Comparison of ENCODE assay signal across 8 cellular contexts in the genomic region with DNA sequence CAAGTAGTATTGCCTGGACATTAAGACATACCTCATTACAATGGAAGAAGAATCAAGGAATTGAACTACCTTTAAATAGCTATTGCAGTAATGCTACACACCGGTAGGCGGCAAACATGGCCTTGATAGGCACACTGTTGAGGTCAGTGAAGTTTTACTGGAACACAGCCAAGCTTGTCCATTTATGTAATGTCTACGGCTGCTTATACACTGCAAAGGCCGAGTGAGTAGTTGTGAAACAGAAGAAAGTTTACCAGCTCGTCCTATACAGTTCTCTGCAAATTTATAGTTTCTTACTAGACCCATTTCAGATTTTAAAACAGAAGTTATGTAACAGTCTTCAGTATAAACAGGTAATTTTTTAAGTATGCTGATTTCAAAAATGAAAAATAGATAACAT. TPM values are rescaled to one million over a fixed set of nuclear protein-coding genes. Genes with fewer than 3 reads are reported as not detected.
DNase-seq lines count a peak whose midpoint lies in the region; FAIRE-seq and TF ChIP-seq lines count a peak whose summit lies in the region.

No MANE protein-coding gene starts in this region.

- H3K9ac ChIP-seq in endothelial cell of umbilical vein (replicated peaks; ENCODE audit: extremely low read depth, insufficient read depth, low read length) (no peak overlapping the region), mesenchymal stem cell (ENCODE audit: low read length) (peak overlapping the region; percentile 33)

- H3K9me3 ChIP-seq in endothelial cell of umbilical vein (replicated peaks; ENCODE audit: control insufficient read depth, insufficient read depth, low read length) (no peaks in the 10 kb centered on the region), mesenchymal stem cell (ENCODE audit: control insufficient read depth, low read length) (no peaks in the 10 kb centered on the region), uterus (no peaks in the 10 kb centered on the region)

- CTCF ChIA-PET in endothelial cell of umbilical vein (lab: Charles Lee) = interaction anchor here (0.5 to 3.3 kb wide), 56 partner anchors 8 to 502 kb away, joined by 3 to 32 read pairs (median 4); a partner anchor contains a TSS

- no peak overlapping the region for H3K4me2 ChIP-seq in endothelial cell of umbilical vein (ENCODE audit: insufficient read depth, low read length)
- H3K4me2 ChIP-seq in mesenchymal stem cell (ENCODE audit: low read length, poor library complexity, severe bottlenecking) = no peak overlapping the region

- TF ChIP-seq CTCF in endothelial cell of umbilical vein (IDR thresholded peaks at IDR 0.05; ENCODE audit: extremely low read depth in 1 of 2, insufficient read depth in 1 of 2, low read depth in 1 of 2, low read length in 2 of 2) = peak; percentile 80 to 84
- peak; percentile 57 to 85 (median 74) for TF ChIP-seq CTCF in uterus (IDR thresholded peaks at IDR 0.05)

- no peak overlapping the region for H3K4me3 ChIP-seq in endothelial cell of umbilical vein (replicated peaks in 1 of 3; ENCODE audit: insufficient read depth in 1 of 3, low read depth in 1 of 3, low read length in 3 of 3)
- no peak overlapping the region for H3K4me3 ChIP-seq in mesenchymal stem cell (ENCODE audit: insufficient read depth in 1 of 2, low read depth in 1 of 2, low read length in 2 of 2)
- H3K4me3 ChIP-seq in uterus = no peak overlapping the region

- intact Hi-C loops in endothelial cell of umbilical vein (cut with micrococcal nuclease) = loop anchor here (1.0 to 5.0 kb wide), 7 partner anchors 37 to 376 kb away; a partner anchor contains a TSS
- intact Hi-C loops in uterus (cut with DNase I; ENCODE audit: low total_unique reads) = no loop called here

- H2BK12ac ChIP-seq in mesenchymal stem cell (ENCODE audit: low read length in 2 of 2) = no peak overlapping the region

- H2BK15ac ChIP-seq in mesenchymal stem cell (ENCODE audit: low read depth, poor library complexity, severe bottlenecking) = no peak overlapping the region

- WGBS in mesenchymal stem cell = 2% methylated on average over 3 of the region's 5 CpGs

- no peak overlapping the region for H4K91ac ChIP-seq in mesenchymal stem cell (ENCODE audit: low read length)

- H4K20me1 ChIP-seq in endothelial cell of umbilical vein (replicated peaks; ENCODE audit: control insufficient read depth, extremely low read depth, insufficient read depth, low read length) = peaks cover 3% of the 10 kb centered on the region

- H3K79me2 ChIP-seq in endothelial cell of umbilical vein (ENCODE audit: control insufficient read depth, insufficient read depth, low read length) = peaks cover 17% of the 10 kb centered on the region

- H3K14ac ChIP-seq in mesenchymal stem cell (ENCODE audit: low read length in 2 of 2) = no peak overlapping the region

- no peaks in the 10 kb centered on the region for H3K9me1 ChIP-seq in endothelial cell of umbilical vein (replicated peaks; ENCODE audit: control insufficient read depth, extremely low read depth, insufficient read depth, low read length)

- H3K27ac ChIP-seq in endothelial cell of umbilical vein (ENCODE audit: insufficient read depth, low read depth, low read length) (no peak overlapping the region), mesenchymal stem cell (ENCODE audit: low read length, poor library complexity, severe bottlenecking) (no peak overlapping the region), uterus (no peak overlapping the region)

- no peak overlapping the region for H2BK120ac ChIP-seq in mesenchymal stem cell (ENCODE audit: low read depth, low read length)

- no peak overlapping the region for H3K18ac ChIP-seq in mesenchymal stem cell (ENCODE audit: low read depth in 1 of 2, low read length in 2 of 2)

- no peak overlapping the region for H4K8ac ChIP-seq in mesenchymal stem cell (ENCODE audit: low read length)

- peak; percentile 89 for FAIRE-seq in endothelial cell of umbilical vein (lab: Jason Lieb, UNC)

- H2AK5ac ChIP-seq in mesenchymal stem cell (ENCODE audit: low read length, severe bottlenecking) = no peak overlapping the region

- H3K36me3 ChIP-seq in endothelial cell of umbilical vein (ENCODE audit: control insufficient read depth in 2 of 2, extremely low read depth in 1 of 2, insufficient read depth in 2 of 2, low read length in 2 of 2) (peaks cover 8 to 10% of the 10 kb centered on the region in 2 experiments), mesenchymal stem cell (ENCODE audit: control insufficient read depth in 1 of 2, insufficient read depth in 2 of 2, low read depth in 1 of 2, low read length in 2 of 2) (peaks cover 6 to 83% of the 10 kb centered on the region in 2 experiments), uterus (no peaks in the 10 kb centered on the region)

- H3K27me3 ChIP-seq in endothelial cell of umbilical vein (ENCODE audit: control insufficient read depth in 2 of 2, insufficient read depth in 2 of 2, low read length in 2 of 2) (no peaks in the 10 kb centered on the region), mesenchymal stem cell (ENCODE audit: control insufficient read depth in 1 of 2, insufficient read depth in 1 of 2, low read length in 2 of 2) (no peaks in the 10 kb centered on the region), uterus (no peaks in the 10 kb centered on the region)

- H3K23ac ChIP-seq in mesenchymal stem cell (ENCODE audit: low read length in 2 of 2) = no peak overlapping the region

- DNase-seq in DMS 273 (lab: John Stamatoyannopoulos, UW; ENCODE audit: unreplicated experiment) (peak; percentile 41), DMS 273 treated with DMSO at 0.1 percent for 48 hours (lab: John Stamatoyannopoulos, UW) (no peak), HS-5 (ENCODE audit: low read depth) (peak; percentile 69), RPMI8226 (peak; percentile 81), endothelial cell of umbilical vein (ENCODE audit: low read depth, low spot score) (peak; percentile 94), mesenchymal stem cell (peak; percentile 97), uterus (peak; percentile 42 to 81), NCI-H446 treated with DMSO at 0.1 percent for 48 hours (lab: John Stamatoyannopoulos, UW) (no peak)

- no peak overlapping the region for H2BK5ac ChIP-seq in mesenchymal stem cell (ENCODE audit: low read depth, low read length, poor library complexity, severe bottlenecking)

- no peak overlapping the region for H2AFZ ChIP-seq in endothelial cell of umbilical vein (ENCODE audit: low read depth, low read length)
- H2AFZ ChIP-seq in mesenchymal stem cell (ENCODE audit: low read depth, low read length) = no peak overlapping the region

- H3K4me1 ChIP-seq in endothelial cell of umbilical vein (ENCODE audit: control insufficient read depth, extremely low read depth, insufficient read depth, low read length) (peaks cover 28% of the 10 kb centered on the region), mesenchymal stem cell (ENCODE audit: control insufficient read depth, insufficient read depth, low read depth, low read length) (no peaks in the 10 kb centered on the region), uterus (no peaks in the 10 kb centered on the region)

- dilution Hi-C loops in endothelial cell of umbilical vein (cut with MboI; ENCODE audit: extremely low pct_ligation_motif_present, low sequenced_read_pairs) = no loop called here

- H3K4ac ChIP-seq in mesenchymal stem cell (ENCODE audit: low read depth in 1 of 2, low read length in 2 of 2) = no peak overlapping the region

- POLR2A ChIA-PET in endothelial cell of umbilical vein (lab: Charles Lee) = interaction anchor here (0.6 kb wide), 1 partner anchor 11 kb away, joined by 4 read pairs; no protein-coding TSS in a partner anchor

- peaks cover 11% of the 10 kb centered on the region for H3K79me1 ChIP-seq in mesenchymal stem cell (replicated peaks; ENCODE audit: low read length, poor library complexity, severe bottlenecking)

- no peak for TF ChIP-seq POLR2A in endothelial cell of umbilical vein (IDR thresholded peaks at IDR 0.05; ENCODE audit: low read depth, low read length)
- no peak for TF ChIP-seq POLR2A in uterus (IDR thresholded peaks at IDR 0.05)

- BruUV-seq in endothelial cell of umbilical vein (replicated peaks; lab: Mats Ljungman, UMichigan) = no TSS peak

TF ChIP-seq in endothelial cell of umbilical vein, 7 proteins besides CTCF, POLR2A, EP300 and RAD21:
- TF ChIP-seq GATA2 (IDR thresholded peaks at IDR 0.05; ENCODE audit: insufficient read depth, insufficient read length, low read depth, low read length) = no peak
- TF ChIP-seq POLR2AphosphoS5 (IDR thresholded peaks at IDR 0.05; ENCODE audit: insufficient read depth, low read depth, low read length) = no peak
- TF ChIP-seq MYC (IDR thresholded peaks at IDR 0.05; ENCODE audit: low read depth, low read length) = no peak
- TF ChIP-seq JUN (IDR thresholded peaks at IDR 0.05; ENCODE audit: borderline replicate concordance, insufficient read depth, insufficient read length, low read depth) = no peak
- TF ChIP-seq, protein P1, sequence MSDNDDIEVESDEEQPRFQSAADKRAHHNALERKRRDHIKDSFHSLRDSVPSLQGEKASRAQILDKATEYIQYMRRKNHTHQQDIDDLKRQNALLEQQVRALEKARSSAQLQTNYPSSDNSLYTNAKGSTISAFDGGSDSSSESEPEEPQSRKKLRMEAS (IDR thresholded peaks at IDR 0.05; ENCODE audit: insufficient read depth, insufficient read length) = no peak
- no peak for TF ChIP-seq FOS (IDR thresholded peaks at IDR 0.05; ENCODE audit: borderline replicate concordance, insufficient read depth, low read length)
TF ChIP-seq in endothelial cell of umbilical vein: peak in this region for 0.

RNA-seq across cellular contexts. Expression of a gene that starts 38.8 kb away (rescaled TPM):
- total RNA-seq in endothelial cell of umbilical vein (152 and 168 TPM in 2 replicates), uterus (100 to 1,000 TPM; 103 to 720 (median 185) TPM)
- polyA plus RNA-seq in endothelial cell of umbilical vein = 121 and 138 TPM in 2 replicates
- polyA plus RNA-seq in endothelial cell of umbilical vein (2011; cell fraction: cytosol; rRNA removed) = 114 and 133 TPM in 2 replicates
- 274 and 307 TPM in 2 replicates for polyA plus RNA-seq in endothelial cell of umbilical vein (2011; cell fraction: nucleus; rRNA removed)
- polyA plus RNA-seq in endothelial cell of umbilical vein (2012) = 89.0 and 107 TPM in 2 replicates
- 251 and 272 TPM in 2 replicates for polyA minus RNA-seq in endothelial cell of umbilical vein
- 44.9 TPM for polyA minus RNA-seq in endothelial cell of umbilical vein (2011; cell fraction: cytosol; rRNA and poly(A)+ RNA removed)
- 138 and 202 TPM in 2 replicates for polyA minus RNA-seq in endothelial cell of umbilical vein (2011; cell fraction: nucleus; rRNA and poly(A)+ RNA removed)
- polyA plus RNA-seq in mesenchymal stem cell (2013, experiment 1 of 2) = 61.2 TPM
- 58.8 TPM for polyA plus RNA-seq in mesenchymal stem cell (2013, experiment 2 of 2)

Comparison
In these comparisons a context has a peak if more than half of its experiments do, and no peak if none do; other contexts are left out.
1. DNase-seq: peak in DMS 273 (single experiment), HS-5 (single experiment), RPMI8226 (single experiment), endothelial cell of umbilical vein (single experiment), mesenchymal stem cell (single experiment) and uterus (2 of 2); none in DMS 273 treated with DMSO at 0.1 percent for 48 hours (single experiment) and NCI-H446 treated with DMSO at 0.1 percent for 48 hours (single experiment).